ENCODE assay signal across 9 cellular contexts in genomic region chr11:35146074-35146521, GRCh38. TPM values are rescaled to one million over a fixed set of nuclear protein-coding genes. Genes with fewer than 3 reads are reported as not detected.
DNase-seq lines count a peak whose midpoint lies in the region; ATAC-seq and TF ChIP-seq lines count a peak whose summit lies in the region.
"Had no signal": no experiment of that assay in that cellular context is flagged by ENCODE, and none has a peak within 500 bp of the region (broad histone marks: within the 10 kb centered on the region; RNA-seq: fewer than 3 reads in every experiment).

No MANE protein-coding gene starts in this region.

- H3K9me3 ChIP-seq in AG04450 (ENCODE audit: control insufficient read depth, insufficient read depth, low read length) (no peaks in the 10 kb centered on the region), uterus (no peaks in the 10 kb centered on the region), Caco-2 (no peaks in the 10 kb centered on the region)

- H3K9me3 Mint-ChIP-seq in HFFc6 (0 out of 2 replicates have a peak, but pooled peaks cover 4% of the 10 kb centered on the region), Caco-2 (ENCODE audit: unreplicated experiment) (no peaks in the 10 kb centered on the region)

- H3K4me1 Mint-ChIP-seq in HFFc6 (ENCODE audit: low read depth), result peaks cover 100% of the 10 kb centered on the region
- peaks cover 6% of the 10 kb centered on the region for H3K4me1 Mint-ChIP-seq in Caco-2 (ENCODE audit: low read depth, unreplicated experiment)

- CTCF ChIA-PET in AG04450 (lab: Charles Lee), result interaction anchor here (0.6 to 1.1 kb wide), 4 partner anchors 141 to 235 kb away, joined by 4 to 5 read pairs (median 4); no protein-coding TSS in a partner anchor
- CTCF ChIA-PET in Caco-2 (lab: Charles Lee), result no interaction called here

- peaks cover 85% of the 10 kb centered on the region for H3K36me3 Mint-ChIP-seq in HFFc6 (ENCODE audit: low read depth)
- no peaks in the 10 kb centered on the region for H3K36me3 Mint-ChIP-seq in Caco-2 (ENCODE audit: insufficient read depth, unreplicated experiment)

- H3K27ac ChIP-seq in AG04450 (ENCODE audit: low read depth, low read length) (no peak overlapping the region), uterus (peak overlapping the region; percentile 30 to 100)

- H3K27me3 ChIP-seq in AG04450 (ENCODE audit: control insufficient read depth, insufficient read depth, low read length) (no peaks in the 10 kb centered on the region), uterus (no peaks in the 10 kb centered on the region), Caco-2 (replicated peaks; ENCODE audit: control insufficient read depth, insufficient read depth, low read length) (no peaks in the 10 kb centered on the region)

- intact Hi-C loops in uterus (cut with DNase I; ENCODE audit: low total_unique reads), result no loop called here
- intact Hi-C loops in Caco-2 (cut with micrococcal nuclease; ENCODE audit: unreplicated experiment), result no loop called here

- H3K36me3 ChIP-seq in uterus (no peaks in the 10 kb centered on the region), Caco-2 (ENCODE audit: control insufficient read depth, insufficient read depth, low read length) (no peaks in the 10 kb centered on the region)

- POLR2A ChIA-PET in AG04450 (lab: Yijun Ruan, JAX) (interaction anchor here (1.2 to 2.1 kb wide), 3 partner anchors 21 to 169 kb away, joined by 3 to 11 read pairs (median 3); no protein-coding TSS in a partner anchor), Caco-2 (lab: Charles Lee) (no interaction called here)

- H3K4me1 ChIP-seq in uterus, result no peaks in the 10 kb centered on the region
- peaks cover 8% of the 10 kb centered on the region for H3K4me1 ChIP-seq in Caco-2

- no peak for TF ChIP-seq POLR2A in erythroblast (IDR thresholded peaks at IDR 0.05; ENCODE audit: low read length)
- no peak for TF ChIP-seq POLR2A in uterus (IDR thresholded peaks at IDR 0.05)

- TF ChIP-seq CTCF in AG04450 (IDR thresholded peaks at IDR 0.05; ENCODE audit: low read depth, low read length) (no peak), HFFc6 (IDR thresholded peaks at IDR 0.05) (no peak), uterus (IDR thresholded peaks at IDR 0.05) (no peak), Caco-2 (IDR thresholded peaks at IDR 0.05; ENCODE audit: insufficient read depth in 1 of 2, low read depth in 1 of 2, low read length in 1 of 2, severe bottlenecking in 1 of 2, unreplicated experiment in 1 of 2) (no peak)

- peaks cover 49% of the 10 kb centered on the region for H3K27me3 Mint-ChIP-seq in HFFc6 (ENCODE audit: insufficient read depth)
- no peaks in the 10 kb centered on the region for H3K27me3 Mint-ChIP-seq in Caco-2 (ENCODE audit: insufficient read depth, unreplicated experiment)

- no TSS peak for BruUV-seq in Caco-2 (replicated peaks; lab: Mats Ljungman, UMichigan)

- ATAC-seq in HG03097 (IDR thresholded peaks at IDR 0.05; ENCODE audit: low FRiP score, unreplicated experiment), result no peak

- DNase-seq in AG04450 (ENCODE audit: low read depth, low spot score), result no peak
- DNase-seq in HFFc6, result no peak
- DNase-seq in activated CD4-positive, CD25-positive, alpha-beta regulatory T cell treated with anti-CD3 and anti-CD28 coated beads, Interleukin-2, amount 50 U/mL, for 16 hours (ENCODE audit: low read depth, low spot score), result peak; percentile 59
- DNase-seq in erythroblast (lab: John Stamatoyannopoulos, UW), result peak; percentile 17 to 44
- DNase-seq in uterus, result no peak
- DNase-seq in Caco-2, result no peak
- DNase-seq in KG1 (lab: John Stamatoyannopoulos, UW), result no peak

- peak overlapping the region; percentile 96 for H3K4me3 Mint-ChIP-seq in HFFc6
- no peak overlapping the region for H3K4me3 Mint-ChIP-seq in Caco-2 (ENCODE audit: unreplicated experiment)
- H3K4me3 Mint-ChIP-seq: nephron had no signal

- H3K27ac Mint-ChIP-seq in HFFc6 (peak overlapping the region; percentile 92), Caco-2 (ENCODE audit: unreplicated experiment) (no peak overlapping the region)
- H3K27ac Mint-ChIP-seq: nephron had no signal

- peak overlapping the region; percentile 27; the same call in 1 of the 2 replicates for H3K4me3 ChIP-seq in AG04450 (ENCODE audit: low read depth, low read length)
- H3K4me3 ChIP-seq in uterus, result no peak overlapping the region
- H3K4me3 ChIP-seq in Caco-2 (ENCODE audit: low read depth, low read length), result no peak overlapping the region

RNA-seq across cellular contexts. Expression of gene CD44, which starts 7.1 kb away (rescaled TPM):
- 1,799 and 1,817 TPM in 2 replicates for polyA plus RNA-seq in AG04450 (2011; rRNA removed)
- 2,797 and 2,845 TPM in 2 replicates for polyA minus RNA-seq in AG04450 (2011; rRNA and poly(A)+ RNA removed)
- 1,000 to 10,000 TPM; 1,912 to 2,221 (median 2,175) TPM for total RNA-seq in HFFc6 (2021; fragmentation: NEBNext Ultra II Directional; extraction: Animal tissue kit (Norgen Biotek cat#: 25700))
- total RNA-seq in uterus (100 to 1,000 TPM; 135 to 636 (median 397) TPM), Caco-2 (2022) (50.4 and 61.4 TPM in 2 replicates)

Comparison
In these comparisons a context has a peak if more than half of its experiments do, and no peak if none do; other contexts are left out.
1. DNase-seq: peak in activated CD4-positive, CD25-positive, alpha-beta regulatory T cell treated with anti-CD3 and anti-CD28 coated beads, Interleukin-2, amount 50 U/mL, for 16 hours (single experiment) and erythroblast (2 of 2); none in AG04450 (single experiment), HFFc6 (single experiment), uterus (0 of 2), Caco-2 (0 of 2) and KG1 (single experiment).